Comparison of ENCODE assay signal across 10 cellular contexts in the genomic region with DNA sequence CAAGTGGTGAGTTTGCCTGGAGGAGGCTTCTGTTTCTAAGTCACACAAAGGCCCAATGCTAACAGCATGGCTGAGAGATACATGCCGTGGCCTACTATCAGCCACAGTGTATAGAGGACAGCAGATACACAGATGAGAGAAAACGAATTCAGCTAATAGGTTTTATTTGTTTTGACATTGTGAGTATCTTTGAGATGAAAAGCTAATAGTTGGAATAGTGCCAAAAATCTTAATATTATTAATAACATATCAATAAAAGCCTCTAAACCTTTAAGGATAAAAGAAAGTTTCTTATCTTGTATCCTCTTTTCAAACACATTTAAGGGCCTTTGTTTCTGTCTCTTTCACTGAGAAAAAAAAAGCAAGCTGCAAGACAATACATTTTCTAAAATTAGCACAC. TPM values are rescaled to one million over a fixed set of nuclear protein-coding genes. Genes with fewer than 3 reads are reported as not detected.
"Had no signal": no experiment of that assay in that cellular context is flagged by ENCODE, and none has a peak within 500 bp of the region (broad histone marks: within the 10 kb centered on the region; RNA-seq: fewer than 3 reads in every experiment).

No MANE protein-coding gene starts in this region.

- FAIRE-seq: HepG2, HTR-8/SVneo had no signal

- H3K27me3 Mint-ChIP-seq: IgD-negative memory B cell had no signal

- ATAC-seq: HepG2 had no signal

- H3K27ac Mint-ChIP-seq: IgD-negative memory B cell had no signal

- H3K4me3 Mint-ChIP-seq: IgD-negative memory B cell had no signal

- DNase-seq: IMR-90, KBM-7, KG1 had no signal

- H3K27ac ChIP-seq: HL-60, KMS-11 had no signal

- H3K4me2 ChIP-seq: KMS-11 had no signal

- H3K9me3 Mint-ChIP-seq: IgD-negative memory B cell had no signal

- H3K9ac ChIP-seq: KMS-11 had no signal

RNA-seq across cellular contexts. Expression of a gene that starts 30.5 kb away (rescaled TPM):
- total RNA-seq: HT-29, HT1080 had no signal
